ENCODE assay signal across 8 cellular contexts in the genomic region with DNA sequence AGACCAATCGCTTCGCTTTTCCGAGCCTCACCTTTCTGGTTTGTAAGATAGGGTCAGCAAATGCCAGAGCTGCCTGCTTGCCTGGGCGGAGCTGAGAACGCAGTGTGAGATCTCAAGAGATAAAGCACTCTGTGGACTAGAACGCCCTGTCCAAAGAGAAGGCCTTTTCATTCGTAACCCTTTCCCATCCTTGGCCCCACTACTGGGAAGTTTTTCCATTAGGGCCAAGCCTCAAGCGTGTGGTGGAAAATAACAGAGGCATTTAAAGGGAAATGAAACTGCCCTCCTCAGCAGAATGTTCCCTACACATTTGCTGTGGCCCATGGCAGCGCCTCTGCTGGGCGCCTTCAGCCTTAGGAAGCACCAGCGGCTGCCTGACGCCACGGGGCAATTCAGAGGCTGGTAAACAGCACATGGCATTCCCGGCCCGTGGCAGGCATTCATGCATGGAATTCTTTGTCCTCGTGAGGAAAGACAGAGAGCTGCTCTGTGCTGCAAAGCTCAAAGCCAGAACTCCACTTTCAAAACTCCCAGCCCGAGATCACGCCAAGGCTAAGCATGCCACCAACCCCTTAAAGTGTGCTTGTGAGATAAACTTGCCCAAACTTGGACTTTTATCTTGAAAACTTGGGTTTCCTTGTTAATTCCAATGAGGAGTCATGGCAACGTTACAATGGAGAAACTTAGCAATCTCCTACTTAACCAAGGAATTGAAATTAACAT. TPM values are rescaled to one million over a fixed set of nuclear protein-coding genes. Genes with fewer than 3 reads are reported as not detected.
A peak's percentile ranks its signal among the peaks of the same experiment; 100 is the strongest.
DNase-seq lines count a peak whose midpoint lies in the region.

No MANE protein-coding gene starts in this region.

- H3K27ac ChIP-seq in caudate nucleus (ENCODE audit: low read depth, low read length) (peak overlapping the region; percentile 83), skeletal muscle tissue (ENCODE audit: low read depth, low read length) (peak overlapping the region; percentile 85)

- no peaks in the 10 kb centered on the region for H3K9me3 ChIP-seq in skeletal muscle tissue (ENCODE audit: control insufficient read depth in 3 of 3, low read length in 3 of 3)

- H3K4me3 ChIP-seq in skeletal muscle tissue (ENCODE audit: low read length in 3 of 3), result peak overlapping the region; percentile 54 to 68 (median 56)

- H3K4me1 ChIP-seq in skeletal muscle tissue (ENCODE audit: control insufficient read depth in 3 of 3, insufficient read depth in 3 of 3, low read length in 3 of 3), result peaks cover 15 to 25% (median 19%) of the 10 kb centered on the region in 3 donors

- DNase-seq in SIG-M5 treated with dmso at 0.1 percent for 504 hours (lab: John Stamatoyannopoulos, UW; ENCODE audit: unreplicated experiment), result peak; percentile 76
- no peak for DNase-seq in SIG-M5 (lab: John Stamatoyannopoulos, UW)
- DNase-seq in NCI-H69 (lab: John Stamatoyannopoulos, UW), result peak; percentile 90
- peak in 58 of 61 donors; percentile 13 to 79 (median 60) for DNase-seq in caudate nucleus (lab: John Stamatoyannopoulos, UW)
- DNase-seq in islet precursor cell, result peak; percentile 98
- DNase-seq in GDM1 (lab: John Stamatoyannopoulos, UW), result no peak
- no peak for DNase-seq in GF-D8 (lab: John Stamatoyannopoulos, UW)

- H3K36me3 ChIP-seq in skeletal muscle tissue (ENCODE audit: control insufficient read depth in 3 of 3, insufficient read depth in 3 of 3, low read length in 3 of 3), result no peaks in the 10 kb centered on the region

- H3K27me3 ChIP-seq in skeletal muscle tissue (ENCODE audit: control insufficient read depth in 3 of 3, insufficient read depth in 3 of 3, low read length in 3 of 3), result no peaks in the 10 kb centered on the region

- peak overlapping the region; percentile 42 to 85 (median 79) for H3K9ac ChIP-seq in skeletal muscle tissue (ENCODE audit: low read depth in 1 of 3, low read length in 3 of 3)

RNA-seq across cellular contexts. Expression of a gene that starts 38.1 kb away (rescaled TPM):
- 432 TPM for total RNA-seq in skeletal muscle tissue

Comparison
In these comparisons a context has a peak if more than half of its experiments do, and no peak if none do; other contexts are left out.
1. DNase-seq: peak in SIG-M5 treated with dmso at 0.1 percent for 504 hours (single experiment), NCI-H69 (single experiment), caudate nucleus (58 of 61) and islet precursor cell (single experiment); none in SIG-M5 (single experiment), GDM1 (single experiment) and GF-D8 (single experiment).